In the genomic region with DNA sequence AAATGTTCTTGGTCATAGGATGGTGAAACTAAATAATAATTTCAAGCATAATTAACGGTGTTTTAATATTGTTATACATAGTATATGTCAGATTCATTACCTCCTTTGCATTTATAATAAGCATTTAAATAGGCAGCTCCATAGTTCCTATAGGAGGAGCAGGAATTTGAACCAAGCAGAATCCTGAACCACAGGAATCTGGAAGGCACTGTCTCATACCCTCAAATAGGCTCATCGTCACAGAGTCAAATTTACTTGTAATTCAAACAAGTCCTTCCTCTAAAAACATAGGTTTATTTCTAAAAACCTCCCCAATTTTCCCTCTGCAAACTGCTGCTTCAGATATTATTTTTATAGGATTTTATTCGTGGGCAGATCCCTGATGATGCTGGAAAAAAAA, we compare ENCODE assay signal across 24 cellular contexts.
"Had no signal": no experiment of that assay in that cellular context is flagged by ENCODE, and none has a peak within 500 bp of the region (broad histone marks: within the 10 kb centered on the region; RNA-seq: fewer than 3 reads in every experiment).

No MANE protein-coding gene starts in this region.

- H3K27me3 ChIP-seq: breast epithelium, spleen, suprapubic skin, tibial artery had no signal

- ATAC-seq: activated CD8-positive, alpha-beta T cell treated with anti-CD3 and anti-CD28 coated beads for 36 hours; activated naive CD8-positive, alpha-beta T cell treated with anti-CD3 and anti-CD28 coated beads, Interleukin-2, amount 50 U/mL, for 24 hours; left colon; natural killer cell treated with Interleukin-12 subunit alpha and Interleukin-12 subunit beta and Interleukin-15 and Interleukin-18, amount 100 ng/mL, for 72 hours; right cardiac atrium; T-helper 17 cell had no signal

- DNase-seq: activated CD4-positive, alpha-beta T cell treated with anti-CD3 and anti-CD28 coated beads, Interleukin-2, amount 10 ng/mL, durations not matched to agents 24 days and 14 days; activated CD4-positive, CD25-positive, alpha-beta regulatory T cell treated with anti-CD3 and anti-CD28 coated beads, Interleukin-2, amount 50 U/mL, for 72 hours; activated CD8-positive, alpha-beta T cell treated with anti-CD3 and anti-CD28 coated beads for 36 hours; activated naive CD8-positive, alpha-beta T cell treated with anti-CD3 and anti-CD28 coated beads, Interleukin-2, amount 50 U/mL, for 24 hours; activated T-cell treated with anti-CD3 and anti-CD28 coated beads, Interleukin-2, amount 50 U/mL, for 48 hours; amygdala; central memory CD4-positive, alpha-beta T cell; foreskin fibroblast; head of caudate nucleus; hippocampal formation; kidney; left colon; mammary epithelial cell; midbrain; posterior cingulate gyrus; right cardiac atrium; spleen; stimulated activated naive CD4-positive, alpha-beta T cell; T-helper 17 cell; T1000; tibial artery had no signal

- H3K27ac ChIP-seq: breast epithelium, spleen, suprapubic skin, tibial artery had no signal

- H3K9me3 ChIP-seq: breast epithelium, spleen, suprapubic skin, tibial artery had no signal

- H3K4me1 ChIP-seq: breast epithelium, spleen, suprapubic skin had no signal

- H3K36me3 ChIP-seq: breast epithelium, spleen, suprapubic skin, tibial artery had no signal

- H3K4me3 ChIP-seq: breast epithelium, spleen, suprapubic skin, tibial artery had no signal
